Comparison of ENCODE assay signal across 27 cellular contexts in the genomic region with DNA sequence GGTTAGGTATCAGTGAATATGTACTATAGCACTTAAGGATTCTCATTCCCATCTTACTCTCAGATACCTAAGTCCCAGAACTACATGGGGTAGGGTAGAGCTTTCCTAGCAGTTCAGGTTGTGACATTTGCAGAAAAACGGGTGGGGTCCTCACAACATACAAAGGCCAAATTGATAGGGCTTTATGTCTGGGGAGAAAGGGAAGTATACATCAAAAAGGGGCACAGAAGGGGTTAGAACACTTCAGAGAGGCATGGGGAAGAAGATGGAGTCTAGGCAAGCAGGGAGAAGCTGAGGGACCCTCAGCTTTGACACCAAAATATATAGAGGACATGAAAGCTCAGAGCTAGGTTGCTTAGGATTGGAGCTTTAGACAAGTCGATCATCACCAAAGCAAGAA.
"Had no signal": no experiment of that assay in that cellular context is flagged by ENCODE, and none has a peak within 500 bp of the region (broad histone marks: within the 10 kb centered on the region; RNA-seq: fewer than 3 reads in every experiment).

No MANE protein-coding gene starts in this region.

- H3K36me3 Mint-ChIP-seq: natural killer cell had no signal

- H3K4me3 ChIP-seq: gastroesophageal sphincter, heart right ventricle, left lung, prostate gland, right atrium auricular region, sigmoid colon, thoracic aorta, transverse colon, upper lobe of right lung, vagina had no signal

- H3K27me3 Mint-ChIP-seq: stimulated activated naive B cell treated with anti-CD40 and anti-IgM and Interleukin-4, amounts not matched to agents 10 μg/mL and 1 μg/mL and 100 μg/mL, for 72 hours; stimulated activated naive CD8-positive, alpha-beta T cell treated with anti-CD3 and anti-CD28 coated beads, Interleukin-15, Interleukin-2, amounts not matched to agents 100 ng/mL and 50 ng/mL, for 24 hours had no signal

- ATAC-seq: esophagus mucosa; foreskin keratinocyte; gastroesophageal sphincter; heart right ventricle; left cardiac atrium; left lung; natural killer cell; stimulated activated naive B cell treated with anti-CD40 and anti-IgM and Interleukin-4, amounts not matched to agents 10 μg/mL and 1 μg/mL and 100 μg/mL, for 72 hours; upper lobe of right lung had no signal

- H3K27me3 ChIP-seq: dorsolateral prefrontal cortex, foreskin keratinocyte, gastroesophageal sphincter, heart right ventricle, left lung, right atrium auricular region, sigmoid colon, transverse colon, upper lobe of right lung, vagina had no signal

- H3K27ac ChIP-seq: epithelial cell of prostate, foreskin keratinocyte, gastroesophageal sphincter, heart right ventricle, left lung, parathyroid adenoma, prostate gland, right atrium auricular region, thoracic aorta, transverse colon, upper lobe of right lung, vagina had no signal

- H3K27ac Mint-ChIP-seq: endodermal cell; natural killer cell; stimulated activated naive B cell treated with anti-CD40 and anti-IgM and Interleukin-4, amounts not matched to agents 10 μg/mL and 1 μg/mL and 100 μg/mL, for 72 hours; stimulated activated naive CD8-positive, alpha-beta T cell treated with anti-CD3 and anti-CD28 coated beads, Interleukin-15, Interleukin-2, amounts not matched to agents 100 ng/mL and 50 ng/mL, for 24 hours had no signal

- DNase-seq: cerebellar nuclear complex; cortex of kidney; dorsolateral prefrontal cortex; effector CD8-positive, alpha-beta T cell; endodermal cell; foreskin keratinocyte; heart right ventricle; hippocampal formation; left cardiac atrium; left lung; natural killer cell; occipital lobe; sigmoid colon; stimulated activated CD4-positive, alpha-beta T cell treated with anti-CD3 and anti-CD28 coated beads, Interleukin-2, amount 100 ng/mL, for 24 hours; stimulated activated CD4-positive, alpha-beta T cell treated with anti-CD3 and anti-CD28 coated beads, Interleukin-4, amount 100 ng/mL, for 24 hours; stimulated activated naive B cell treated with anti-CD40 and anti-IgM and Interleukin-4, amounts not matched to agents 10 μg/mL and 1 μg/mL and 100 μg/mL, for 72 hours; transverse colon had no signal

- H3K9me3 ChIP-seq: gastroesophageal sphincter, heart right ventricle, left lung, prostate gland, right atrium auricular region, sigmoid colon, thoracic aorta, transverse colon, upper lobe of right lung, vagina had no signal

- H3K9me3 Mint-ChIP-seq: endodermal cell; natural killer cell; stimulated activated naive B cell treated with anti-CD40 and anti-IgM and Interleukin-4, amounts not matched to agents 10 μg/mL and 1 μg/mL and 100 μg/mL, for 72 hours; stimulated activated naive CD8-positive, alpha-beta T cell treated with anti-CD3 and anti-CD28 coated beads, Interleukin-15, Interleukin-2, amounts not matched to agents 100 ng/mL and 50 ng/mL, for 24 hours had no signal

- H3K36me3 ChIP-seq: right atrium auricular region, transverse colon, vagina had no signal

- H3K4me3 Mint-ChIP-seq: endodermal cell; natural killer cell; stimulated activated naive B cell treated with anti-CD40 and anti-IgM and Interleukin-4, amounts not matched to agents 10 μg/mL and 1 μg/mL and 100 μg/mL, for 72 hours; stimulated activated naive CD8-positive, alpha-beta T cell treated with anti-CD3 and anti-CD28 coated beads, Interleukin-15, Interleukin-2, amounts not matched to agents 100 ng/mL and 50 ng/mL, for 24 hours had no signal
